ENCODE assay signal across 27 cellular contexts in the genomic region with DNA sequence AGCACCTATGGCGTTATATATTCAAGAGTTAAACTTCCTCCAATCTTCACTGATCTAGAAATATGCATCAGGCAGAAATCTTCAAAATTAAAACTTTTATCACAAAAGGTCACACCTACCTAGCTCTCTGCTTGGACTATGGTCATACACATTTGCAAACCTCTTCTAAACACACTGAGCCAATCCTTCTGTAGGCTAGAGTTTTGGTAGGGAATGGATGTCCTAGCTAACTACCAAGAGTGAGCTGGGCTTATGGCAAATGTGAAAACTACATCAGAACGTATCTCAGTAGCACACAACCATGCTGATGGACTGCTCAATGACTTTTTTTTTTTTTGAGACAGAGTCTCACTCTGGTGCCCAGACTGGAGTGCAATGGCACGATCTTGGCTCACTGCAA. TPM values are rescaled to one million over a fixed set of nuclear protein-coding genes. Genes with fewer than 3 reads are reported as not detected.
DNase-seq lines count a peak whose midpoint lies in the region; ATAC-seq, FAIRE-seq and TF ChIP-seq lines count a peak whose summit lies in the region.
"Had no signal": no experiment of that assay in that cellular context is flagged by ENCODE, and none has a peak within 500 bp of the region (broad histone marks: within the 10 kb centered on the region; RNA-seq: fewer than 3 reads in every experiment).

No MANE protein-coding gene starts in this region.

- H3K36me3 ChIP-seq in cardiac muscle cell (no peaks in the 10 kb centered on the region), bronchial epithelial cell (ENCODE audit: control insufficient read depth, insufficient read depth, low read length) (no peaks in the 10 kb centered on the region), neutrophil (no peaks in the 10 kb centered on the region)

- H3K27ac Mint-ChIP-seq in activated T-cell treated with anti-CD3 and anti-CD28 coated beads, Interleukin-2, amount 50 U/mL, for 72 hours = no peak overlapping the region

- no peaks in the 10 kb centered on the region for H3K27me3 ChIP-seq in cardiac muscle cell
- H3K27me3 ChIP-seq in bronchial epithelial cell (ENCODE audit: control insufficient read depth, insufficient read depth, low read length) = no peaks in the 10 kb centered on the region
- no peaks in the 10 kb centered on the region for H3K27me3 ChIP-seq in neutrophil
- H3K27me3 ChIP-seq: BLaER1 treated with 17β-estradiol and CSF1 and Interleukin-3, amounts not matched to agents 10 nM and 100 nM had no signal

- H3K4me3 ChIP-seq in cardiac muscle cell (no peak overlapping the region), bronchial epithelial cell (ENCODE audit: low read depth, low read length) (no peak overlapping the region), neutrophil (ENCODE audit: low read depth in 1 of 2, low read length in 1 of 2) (no peak overlapping the region)
- H3K4me3 ChIP-seq: BLaER1 treated with 17β-estradiol and CSF1 and Interleukin-3, amounts not matched to agents 10 nM and 100 nM; GM12878 had no signal

- H3K9me3 Mint-ChIP-seq in activated T-cell treated with anti-CD3 and anti-CD28 coated beads, Interleukin-2, amount 50 U/mL, for 72 hours = peaks cover 0 to 2% of the 10 kb centered on the region in 2 donors
- H3K9me3 Mint-ChIP-seq: CD8-positive, alpha-beta memory T cell had no signal

- peaks cover 39% of the 10 kb centered on the region for H3K4me1 Mint-ChIP-seq in activated T-cell treated with anti-CD3 and anti-CD28 coated beads, Interleukin-2, amount 50 U/mL, for 72 hours (ENCODE audit: low read depth)

- FAIRE-seq in GM12892 (lab: Jason Lieb, UNC) (peak; percentile 5), bronchial epithelial cell (lab: Jason Lieb, UNC) (peak; percentile 13)
- FAIRE-seq: A204.1, GM12878, HTR-8/SVneo had no signal

- TF ChIP-seq POLR2A in GM12892 (IDR thresholded peaks at IDR 0.05; ENCODE audit: low read depth, low read length) = no peak

- ATAC-seq in Right ventricle myocardium superior (ENCODE audit: poor library complexity) (no peak), HG03571 (IDR thresholded peaks at IDR 0.05; ENCODE audit: unreplicated experiment) (no peak)
- ATAC-seq in activated T-cell treated with anti-CD3 and anti-CD28 coated beads, Interleukin-2, amount 50 U/mL, for 72 hours (replicated peaks in 1 of 2) = no peak
- ATAC-seq: GM12878 had no signal

- H3K27ac ChIP-seq in cardiac muscle cell = peak overlapping the region; percentile 67
- H3K27ac ChIP-seq in neutrophil = peak overlapping the region; percentile 71
- H3K27ac ChIP-seq: BLaER1 treated with 17β-estradiol and CSF1 and Interleukin-3, amounts not matched to agents 10 nM and 100 nM had no signal

- no peaks in the 10 kb centered on the region for H3K27me3 Mint-ChIP-seq in activated T-cell treated with anti-CD3 and anti-CD28 coated beads, Interleukin-2, amount 50 U/mL, for 72 hours (ENCODE audit: low read depth)
- H3K27me3 Mint-ChIP-seq: CD8-positive, alpha-beta memory T cell had no signal

- H3K4me3 Mint-ChIP-seq in activated T-cell treated with anti-CD3 and anti-CD28 coated beads, Interleukin-2, amount 50 U/mL, for 72 hours = no peak overlapping the region
- H3K4me3 Mint-ChIP-seq: CD8-positive, alpha-beta memory T cell had no signal

- H3K4me1 ChIP-seq in cardiac muscle cell (ENCODE audit: low read depth) (no peaks in the 10 kb centered on the region), neutrophil (ENCODE audit: control insufficient read depth in 1 of 2, insufficient read depth in 1 of 2, low read depth in 1 of 2, low read length in 1 of 2) (peaks cover 30 to 42% of the 10 kb centered on the region in 2 experiments)

- no peak for TF ChIP-seq CTCF in cardiac muscle cell (IDR thresholded peaks at IDR 0.05; ENCODE audit: low read depth, low read length)
- TF ChIP-seq CTCF in bronchial epithelial cell (IDR thresholded peaks at IDR 0.05; ENCODE audit: insufficient read depth, low read length, severe bottlenecking) = no peak
- TF ChIP-seq CTCF in neutrophil (IDR thresholded peaks at IDR 0.05) = no peak

- H3K9me3 ChIP-seq in cardiac muscle cell (ENCODE audit: low read depth) (no peaks in the 10 kb centered on the region), neutrophil (no peaks in the 10 kb centered on the region)

- H3K36me3 Mint-ChIP-seq in activated T-cell treated with anti-CD3 and anti-CD28 coated beads, Interleukin-2, amount 50 U/mL, for 72 hours (ENCODE audit: insufficient read depth in 2 of 2) = peaks cover 2% of the 10 kb centered on the region in 2 donors
- H3K36me3 Mint-ChIP-seq: CD8-positive, alpha-beta memory T cell had no signal

- intact Hi-C loops in Right ventricle myocardium superior (cut with DNase I) = no loop called here

- no peak for DNase-seq in cardiac muscle cell (ENCODE audit: low read depth in 1 of 2, low spot score in 1 of 2)
- no peak for DNase-seq in Right ventricle myocardium superior
- no peak for DNase-seq in GM12892 (ENCODE audit: insufficient read length)
- no peak for DNase-seq in bronchial epithelial cell (ENCODE audit: low read depth)
- no peak for DNase-seq in HPDE6-E6E7 (ENCODE audit: extremely low spot score)
- no peak for DNase-seq in activated T-cell treated with anti-CD3 and anti-CD28 coated beads, Interleukin-2, amount 50 U/mL, for 72 hours
- DNase-seq: CD8-positive, alpha-beta memory T cell; DMS 273 treated with DMSO at 0.1 percent for 48 hours; DMS79; EL; GDM1; H7; KBM-7; MM.1S; NCI-H2029; NCI-H446; NCI-H526; NCI-H82; NK-92 treated with Interleukin-12 subunit alpha and Interleukin-12 subunit beta, amount 100 ng/mL, for 24 hours; RPMI8226; SHP77 had no signal

RNA-seq across cellular contexts. Expression of a gene that starts 29.6 kb away (rescaled TPM):
- 19.5 and 36.0 TPM in 2 replicates for total RNA-seq in cardiac muscle cell
- polyA plus RNA-seq in cardiac muscle cell = 14.2 and 22.3 TPM in 2 replicates
- total RNA-seq in Right ventricle myocardium superior = 23.8 TPM
- polyA plus RNA-seq in GM12892 (2012; ENCODE audit: missing spikeins) = 23.5 TPM
- 19.7 and 26.9 TPM in 2 replicates for total RNA-seq in bronchial epithelial cell
- 10 to 100 TPM; 42.9 to 48.7 TPM for total RNA-seq in activated T-cell treated with anti-CD3 and anti-CD28 coated beads, Interleukin-2, amount 50 U/mL, for 72 hours
